ENCODE assay signal across 13 cellular contexts in genomic region chr4:155491336-155492131, GRCh38.
DNase-seq lines count a peak whose midpoint lies in the region; ATAC-seq, FAIRE-seq and TF ChIP-seq lines count a peak whose summit lies in the region.
"Had no signal": no experiment of that assay in that cellular context is flagged by ENCODE, and none has a peak within 500 bp of the region (broad histone marks: within the 10 kb centered on the region; RNA-seq: fewer than 3 reads in every experiment).

No MANE protein-coding gene starts in this region.

- H3K4me3 Mint-ChIP-seq in astrocyte (ENCODE audit: unreplicated experiment): no peak overlapping the region
- no peak overlapping the region for H3K4me3 Mint-ChIP-seq in H9
- H3K4me3 Mint-ChIP-seq: CD4-positive, alpha-beta memory T cell had no signal

- H2BK20ac ChIP-seq in H9 (ENCODE audit: low read depth, low read length, poor library complexity, severe bottlenecking): no peak overlapping the region

- H2BK5ac ChIP-seq in H9 (ENCODE audit: insufficient read length, low read length): no peak overlapping the region

- no peaks in the 10 kb centered on the region for H3K4me1 ChIP-seq in astrocyte (ENCODE audit: insufficient read depth, low read length)
- no peaks in the 10 kb centered on the region for H3K4me1 ChIP-seq in H9 (ENCODE audit: insufficient read depth, low read length)

- peak; percentile 76 for FAIRE-seq in GM18507 (lab: Jason Lieb, UNC)
- no peak for FAIRE-seq in astrocyte (lab: Jason Lieb, UNC)
- FAIRE-seq: TTC549 had no signal

- H2BK120ac ChIP-seq in H9 (ENCODE audit: low read depth, low read length, poor library complexity, severe bottlenecking): no peak overlapping the region

- no peak overlapping the region for H3K23ac ChIP-seq in H9 (ENCODE audit: insufficient read length, low read depth, low read length)

- H3K4me3 ChIP-seq in astrocyte (ENCODE audit: insufficient read depth, low read depth, low read length): no peak overlapping the region
- H3K4me3 ChIP-seq: heart right ventricle had no signal

- no peak overlapping the region for H3K56ac ChIP-seq in H9 (ENCODE audit: insufficient read length, low read depth, low read length)

- H2BK12ac ChIP-seq in H9 (ENCODE audit: insufficient read length, low read depth, low read length): no peak overlapping the region

- H3K36me3 Mint-ChIP-seq in astrocyte (ENCODE audit: low read depth, unreplicated experiment): no peaks in the 10 kb centered on the region
- H3K36me3 Mint-ChIP-seq in H9 (ENCODE audit: insufficient read depth in 1 of 3, low read depth in 3 of 3): no peaks in the 10 kb centered on the region
- H3K36me3 Mint-ChIP-seq: CD4-positive, alpha-beta memory T cell had no signal

- H3K4me1 Mint-ChIP-seq in astrocyte (ENCODE audit: low read depth, unreplicated experiment): no peaks in the 10 kb centered on the region
- no peaks in the 10 kb centered on the region for H3K4me1 Mint-ChIP-seq in H9
- H3K4me1 Mint-ChIP-seq: CD4-positive, alpha-beta memory T cell had no signal

- no peak overlapping the region for H3T11ph ChIP-seq in H9 (ENCODE audit: low read length)

- TF ChIP-seq CTCF in astrocyte (IDR thresholded peaks at IDR 0.05; ENCODE audit: insufficient read depth, low read depth, low read length): no peak
- no peak for TF ChIP-seq CTCF in H9 (conservative IDR thresholded peaks at IDR 0.05)

- H2BK15ac ChIP-seq in H9 (ENCODE audit: low read depth, low read length): no peak overlapping the region

- peak; percentile 85 for ATAC-seq in GM21423 (IDR thresholded peaks at IDR 0.05; ENCODE audit: unreplicated experiment)
- ATAC-seq in HG03060 (IDR thresholded peaks at IDR 0.05; ENCODE audit: low read depth, unreplicated experiment): peak; percentile 99
- ATAC-seq: heart right ventricle, sciatic nerve had no signal

- H3K79me1 ChIP-seq in H9 (ENCODE audit: insufficient read depth, low read depth, low read length, poor library complexity, severe bottlenecking): no peaks in the 10 kb centered on the region

- H3K23me2 ChIP-seq in H9 (ENCODE audit: insufficient read length, low read depth, low read length, poor library complexity, severe bottlenecking): no peaks in the 10 kb centered on the region

- WGBS in H9 (ENCODE audit: extremely low coverage, insufficient read length, low lambda C conversion rate): 100% methylated on average over 1 of the region's 4 CpGs

- H3K27me3 ChIP-seq in astrocyte (ENCODE audit: insufficient read depth, low read length): no peaks in the 10 kb centered on the region
- no peaks in the 10 kb centered on the region for H3K27me3 ChIP-seq in H9 (ENCODE audit: insufficient read depth, low read length)
- H3K27me3 ChIP-seq: heart right ventricle had no signal

- no peak overlapping the region for H4K91ac ChIP-seq in H9 (ENCODE audit: insufficient read length, low read depth, low read length)

- H4K5ac ChIP-seq in H9 (ENCODE audit: insufficient read length, low read depth, low read length): no peak overlapping the region

- H3K9me3 Mint-ChIP-seq in astrocyte (ENCODE audit: unreplicated experiment) (no peaks in the 10 kb centered on the region), H9 (no peaks in the 10 kb centered on the region)

- no peak overlapping the region for H4K8ac ChIP-seq in H9 (replicated peaks; ENCODE audit: insufficient read length, low read depth, low read length)

- H3K9me3 ChIP-seq in astrocyte (ENCODE audit: insufficient read depth, low read depth, low read length): no peaks in the 10 kb centered on the region
- H3K9me3 ChIP-seq in H9 (ENCODE audit: control insufficient read depth, low read depth, low read length): no peaks in the 10 kb centered on the region
- H3K9me3 ChIP-seq: heart right ventricle had no signal

- no peak overlapping the region for H2AFZ ChIP-seq in astrocyte (ENCODE audit: low read depth, low read length)
- H2AFZ ChIP-seq in H9 (ENCODE audit: low read length): no peak overlapping the region

- H4K20me1 ChIP-seq in astrocyte (ENCODE audit: insufficient read depth, low read length): no peaks in the 10 kb centered on the region
- H4K20me1 ChIP-seq in H9 (ENCODE audit: control insufficient read depth, insufficient read depth, insufficient read length): no peaks in the 10 kb centered on the region

- H3K27ac ChIP-seq in astrocyte (ENCODE audit: low read depth, low read length): no peak overlapping the region
- H3K27ac ChIP-seq in H9 (ENCODE audit: insufficient read length, low read depth, low read length): no peak overlapping the region
- H3K27ac ChIP-seq: heart right ventricle had no signal

- H3K4ac ChIP-seq in H9 (ENCODE audit: low read depth, low read length): no peak overlapping the region

- H3K79me2 ChIP-seq in astrocyte (ENCODE audit: insufficient read depth, low read length) (no peaks in the 10 kb centered on the region), H9 (ENCODE audit: insufficient read depth, low read length) (no peaks in the 10 kb centered on the region)

- no peak overlapping the region for H3K18ac ChIP-seq in H9 (ENCODE audit: insufficient read length, low read depth, low read length)

- no peak overlapping the region for H3K9ac ChIP-seq in astrocyte (ENCODE audit: low read length)
- H3K9ac ChIP-seq in H9 (ENCODE audit: extremely low read depth, insufficient read length, low read length): no peak overlapping the region

- no peak overlapping the region for H3K4me2 ChIP-seq in astrocyte (ENCODE audit: low read length)
- no peak overlapping the region for H3K4me2 ChIP-seq in H9 (ENCODE audit: insufficient read depth, insufficient read length, low read length)

- H3K14ac ChIP-seq in H9 (ENCODE audit: insufficient read depth, low read length): no peak overlapping the region

- H3K27ac Mint-ChIP-seq in astrocyte (ENCODE audit: unreplicated experiment) (no peak overlapping the region), H9 (no peak overlapping the region)
- H3K27ac Mint-ChIP-seq: CD4-positive, alpha-beta memory T cell had no signal

- H3K36me3 ChIP-seq in astrocyte (ENCODE audit: insufficient read depth, low read length): no peaks in the 10 kb centered on the region
- H3K36me3 ChIP-seq: heart right ventricle had no signal

- H2AK5ac ChIP-seq in H9 (ENCODE audit: insufficient read length, low read length): no peak overlapping the region

- DNase-seq in GM18507 (ENCODE audit: extremely low spot score, insufficient read length, low read depth): no peak
- peak; percentile 18 for DNase-seq in astrocyte (ENCODE audit: low read depth)
- no peak for DNase-seq in DMS114 treated with DMSO at 0.1 percent for 48 hours (lab: John Stamatoyannopoulos, UW; ENCODE audit: unreplicated experiment)
- DNase-seq in H9: no peak
- DNase-seq in NCI-H2171 treated with DMSO at 0.1 percent for 48 hours (lab: John Stamatoyannopoulos, UW): no peak
- DNase-seq in NCI-H2196 (lab: John Stamatoyannopoulos, UW; ENCODE audit: unreplicated experiment): no peak
- DNase-seq: CD4-positive, alpha-beta memory T cell; heart right ventricle; midbrain had no signal

- H3K27me3 Mint-ChIP-seq in astrocyte (ENCODE audit: low read depth, unreplicated experiment) (no peaks in the 10 kb centered on the region), H9 (ENCODE audit: low read depth) (no peaks in the 10 kb centered on the region)
- H3K27me3 Mint-ChIP-seq: CD4-positive, alpha-beta memory T cell had no signal
